ENCODE assay signal across 2 cellular contexts in the genomic region with DNA sequence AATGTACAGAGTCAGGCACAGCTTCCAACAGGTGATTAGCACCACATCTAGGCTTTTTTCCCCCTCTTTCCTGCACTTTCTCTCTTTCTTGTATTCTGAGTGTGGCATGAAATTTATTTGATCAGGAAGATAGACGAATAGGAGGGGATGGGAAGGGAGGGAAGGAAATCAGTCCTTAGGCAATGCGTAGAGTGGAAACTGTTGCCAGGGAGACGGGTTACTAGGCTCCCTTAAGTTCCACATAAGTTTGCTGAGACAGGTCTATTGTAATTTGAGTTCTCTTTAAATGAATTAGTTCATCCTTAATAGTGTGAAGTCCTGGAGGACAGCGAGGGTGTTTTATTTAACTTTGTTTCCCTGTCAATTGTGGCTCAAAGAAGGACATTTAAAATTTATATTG.
TF ChIP-seq lines count a peak whose summit lies in the region.

No MANE protein-coding gene starts in this region.

TF ChIP-seq in neural cell, 6 proteins besides CTCF, POLR2A, EP300 and RAD21 (continued from another document):
- TF ChIP-seq, protein P1, sequence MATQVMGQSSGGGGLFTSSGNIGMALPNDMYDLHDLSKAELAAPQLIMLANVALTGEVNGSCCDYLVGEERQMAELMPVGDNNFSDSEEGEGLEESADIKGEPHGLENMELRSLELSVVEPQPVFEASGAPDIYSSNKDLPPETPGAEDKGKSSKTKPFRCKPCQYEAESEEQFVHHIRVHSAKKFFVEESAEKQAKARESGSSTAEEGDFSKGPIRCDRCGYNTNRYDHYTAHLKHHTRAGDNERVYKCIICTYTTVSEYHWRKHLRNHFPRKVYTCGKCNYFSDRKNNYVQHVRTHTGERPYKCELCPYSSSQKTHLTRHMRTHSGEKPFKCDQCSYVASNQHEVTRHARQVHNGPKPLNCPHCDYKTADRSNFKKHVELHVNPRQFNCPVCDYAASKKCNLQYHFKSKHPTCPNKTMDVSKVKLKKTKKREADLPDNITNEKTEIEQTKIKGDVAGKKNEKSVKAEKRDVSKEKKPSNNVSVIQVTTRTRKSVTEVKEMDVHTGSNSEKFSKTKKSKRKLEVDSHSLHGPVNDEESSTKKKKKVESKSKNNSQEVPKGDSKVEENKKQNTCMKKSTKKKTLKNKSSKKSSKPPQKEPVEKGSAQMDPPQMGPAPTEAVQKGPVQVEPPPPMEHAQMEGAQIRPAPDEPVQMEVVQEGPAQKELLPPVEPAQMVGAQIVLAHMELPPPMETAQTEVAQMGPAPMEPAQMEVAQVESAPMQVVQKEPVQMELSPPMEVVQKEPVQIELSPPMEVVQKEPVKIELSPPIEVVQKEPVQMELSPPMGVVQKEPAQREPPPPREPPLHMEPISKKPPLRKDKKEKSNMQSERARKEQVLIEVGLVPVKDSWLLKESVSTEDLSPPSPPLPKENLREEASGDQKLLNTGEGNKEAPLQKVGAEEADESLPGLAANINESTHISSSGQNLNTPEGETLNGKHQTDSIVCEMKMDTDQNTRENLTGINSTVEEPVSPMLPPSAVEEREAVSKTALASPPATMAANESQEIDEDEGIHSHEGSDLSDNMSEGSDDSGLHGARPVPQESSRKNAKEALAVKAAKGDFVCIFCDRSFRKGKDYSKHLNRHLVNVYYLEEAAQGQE (IDR thresholded peaks at IDR 0.05; ENCODE audit: borderline replicate concordance), result no peak
- TF ChIP-seq MXI1 (conservative IDR thresholded peaks at IDR 0.05; ENCODE audit: poor library complexity, severe bottlenecking) (no peak), EZH2 (IDR thresholded peaks at IDR 0.05; ENCODE audit: borderline replicate concordance, insufficient read depth, low read length, poor library complexity, severe bottlenecking) (no peak)

TF ChIP-seq in SK-N-SH, 30 proteins besides CTCF, POLR2A, EP300 and RAD21 (continued from another document):
- TF ChIP-seq SMC3 (IDR thresholded peaks at IDR 0.05; ENCODE audit: low read depth, low read length), result no peak
- TF ChIP-seq, protein P2, sequence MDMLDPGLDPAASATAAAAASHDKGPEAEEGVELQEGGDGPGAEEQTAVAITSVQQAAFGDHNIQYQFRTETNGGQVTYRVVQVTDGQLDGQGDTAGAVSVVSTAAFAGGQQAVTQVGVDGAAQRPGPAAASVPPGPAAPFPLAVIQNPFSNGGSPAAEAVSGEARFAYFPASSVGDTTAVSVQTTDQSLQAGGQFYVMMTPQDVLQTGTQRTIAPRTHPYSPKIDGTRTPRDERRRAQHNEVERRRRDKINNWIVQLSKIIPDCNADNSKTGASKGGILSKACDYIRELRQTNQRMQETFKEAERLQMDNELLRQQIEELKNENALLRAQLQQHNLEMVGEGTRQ (IDR thresholded peaks at IDR 0.05; ENCODE audit: borderline replicate concordance, low read depth, low read length), result no peak
- TF ChIP-seq GATA2 (CRISPR knock-in tag; IDR thresholded peaks at IDR 0.05), result no peak
- no peak for TF ChIP-seq RCOR1 (IDR thresholded peaks at IDR 0.05; ENCODE audit: low read length)
